Comparison of ENCODE assay signal across 20 cellular contexts in genomic region chr3:4580346-4581019, GRCh38.
A peak's percentile ranks its signal among the peaks of the same experiment; 100 is the strongest.
DNase-seq lines count a peak whose midpoint lies in the region; ATAC-seq and TF ChIP-seq lines count a peak whose summit lies in the region.
"Had no signal": no experiment of that assay in that cellular context is flagged by ENCODE, and none has a peak within 500 bp of the region (broad histone marks: within the 10 kb centered on the region; RNA-seq: fewer than 3 reads in every experiment).

No MANE protein-coding gene starts in this region.

- H3K4me1 ChIP-seq in breast epithelium (no peaks in the 10 kb centered on the region), esophagus muscularis mucosa (peaks cover 40 to 88% (median 68%) of the 10 kb centered on the region in 4 donors), aorta (ENCODE audit: control insufficient read depth in 1 of 2, insufficient read depth in 2 of 2, low read length in 2 of 2) (peaks cover 2 to 17% of the 10 kb centered on the region in 2 donors), right lobe of liver (peaks cover 0 to 9% (median 0%) of the 10 kb centered on the region in 4 donors), lower lobe of right lung (peaks cover 31% of the 10 kb centered on the region)

- no peak for DNase-seq in breast epithelium (ENCODE audit: low spot score in 2 of 2)
- no peak for DNase-seq in MCF 10A (ENCODE audit: unreplicated experiment)
- DNase-seq in esophagus muscularis mucosa (ENCODE audit: extremely low spot score), result no peak
- no peak for DNase-seq in naive B cell
- no peak for DNase-seq in aorta
- DNase-seq in DMS79 treated with DMSO at 0.1 percent for 48 hours (lab: John Stamatoyannopoulos, UW), result no peak
- no peak for DNase-seq in right lobe of liver
- no peak for DNase-seq in lower lobe of right lung
- DNase-seq: activated CD4-positive, alpha-beta memory T cell treated with anti-CD3 and anti-CD28 coated beads for 36 hours; activated T-cell treated with anti-CD3 and anti-CD28 coated beads, Interleukin-2, amount 50 U/mL, for 72 hours; KBM-7; mesendoderm; NCI-H1092 treated with DMSO at 0.1 percent for 48 hours; NCI-H2171; nucleus accumbens; stimulated activated CD4-positive, alpha-beta T cell treated with anti-CD3 and anti-CD28 coated beads, Interleukin-4, amount 100 ng/mL, for 24 hours; stimulated activated CD8-positive, alpha-beta memory T cell treated with anti-CD3 and anti-CD28 coated beads, Interleukin-4, amount 100 ng/mL, for 48 hours had no signal

- H3K4me3 Mint-ChIP-seq in MCF 10A (ENCODE audit: unreplicated experiment) (no peak overlapping the region), naive B cell (peak overlapping the region in 4 of 8 donors; percentile 23 to 67 (median 56))
- H3K4me3 Mint-ChIP-seq: activated CD4-positive, alpha-beta memory T cell treated with anti-CD3 and anti-CD28 coated beads for 36 hours; activated T-cell treated with anti-CD3 and anti-CD28 coated beads, Interleukin-2, amount 50 U/mL, for 72 hours; CD14-positive monocyte; type B pancreatic cell had no signal

- no peak overlapping the region for H3K27ac Mint-ChIP-seq in MCF 10A (ENCODE audit: low read depth, unreplicated experiment)
- peak overlapping the region; percentile 28 to 95 (median 58) for H3K27ac Mint-ChIP-seq in naive B cell
- H3K27ac Mint-ChIP-seq: activated CD4-positive, alpha-beta memory T cell treated with anti-CD3 and anti-CD28 coated beads for 36 hours; activated T-cell treated with anti-CD3 and anti-CD28 coated beads, Interleukin-2, amount 50 U/mL, for 72 hours; type B pancreatic cell had no signal

- no TSS peak for BruUV-seq in MCF 10A (replicated peaks; lab: Mats Ljungman, UMichigan)

- ATAC-seq in naive B cell (ENCODE audit: low read depth in 2 of 2) (no peak), aorta (ENCODE audit: low FRiP score) (no peak), right lobe of liver (no peak), lower lobe of right lung (no peak)
- ATAC-seq: activated T-cell treated with anti-CD3 and anti-CD28 coated beads, Interleukin-2, amount 50 U/mL, for 72 hours had no signal

- CTCF ChIA-PET in MCF 10A (lab: Yijun Ruan, JAX), result interaction anchor here (0.7 kb wide), 1 partner anchor 1201 kb away, joined by 3 read pairs; no protein-coding TSS in a partner anchor

- intact Hi-C loops in breast epithelium (cut with DNase I; ENCODE audit: low total_unique reads) (no loop called here), MCF 10A (cut with micrococcal nuclease) (loop anchor here (5.0 kb wide), 2 partner anchors 88 to 153 kb away; partner anchors contain the start of gene ITPR1), esophagus muscularis mucosa (cut with DNase I) (no loop called here), aorta (cut with DNase I) (loop anchor here (1.0 to 10.0 kb wide), 4 partner anchors 46 to 163 kb away; partner anchors contain the start of gene ITPR1 (in 2 of the 2)), right lobe of liver (cut with DNase I) (no loop called here), lower lobe of right lung (cut with DNase I) (no loop called here)

- TF ChIP-seq EP300 in esophagus muscularis mucosa (IDR thresholded peaks at IDR 0.05), result no peak

- H3K9me3 Mint-ChIP-seq in MCF 10A (ENCODE audit: unreplicated experiment) (no peaks in the 10 kb centered on the region), naive B cell (no peaks in the 10 kb centered on the region)
- H3K9me3 Mint-ChIP-seq: activated CD4-positive, alpha-beta memory T cell treated with anti-CD3 and anti-CD28 coated beads for 36 hours; activated T-cell treated with anti-CD3 and anti-CD28 coated beads, Interleukin-2, amount 50 U/mL, for 72 hours; CD14-positive monocyte had no signal

- H3K4me1 Mint-ChIP-seq in MCF 10A (ENCODE audit: insufficient read depth, unreplicated experiment) (peaks cover 29% of the 10 kb centered on the region), naive B cell (peaks cover 73 to 89% (median 78%) of the 10 kb centered on the region in 3 donors)

- H3K27ac ChIP-seq in breast epithelium (peak overlapping the region; percentile 16 to 56), esophagus muscularis mucosa (replicated peaks in 1 of 4) (peak overlapping the region; percentile 15 to 76 (median 24)), aorta (ENCODE audit: low read depth in 1 of 2, low read length in 2 of 2) (peak overlapping the region; percentile 47 to 78), right lobe of liver (no peak overlapping the region), lower lobe of right lung (no peak overlapping the region)
- H3K27ac ChIP-seq: RWPE1 had no signal

- no peak overlapping the region for H3K4me3 ChIP-seq in breast epithelium
- H3K4me3 ChIP-seq in esophagus muscularis mucosa, result no peak overlapping the region
- H3K4me3 ChIP-seq in aorta (ENCODE audit: low read length in 2 of 2), result no peak overlapping the region
- no peak overlapping the region for H3K4me3 ChIP-seq in right lobe of liver
- H3K4me3 ChIP-seq in lower lobe of right lung, result no peak overlapping the region

- H3K36me3 ChIP-seq in breast epithelium (no peaks in the 10 kb centered on the region), esophagus muscularis mucosa (no peaks in the 10 kb centered on the region), aorta (ENCODE audit: control insufficient read depth in 1 of 2, insufficient read depth in 2 of 2, low read length in 1 of 2) (no peaks in the 10 kb centered on the region), right lobe of liver (no peaks in the 10 kb centered on the region), lower lobe of right lung (no peaks in the 10 kb centered on the region)

- H3K27me3 ChIP-seq in breast epithelium, result no peaks in the 10 kb centered on the region
- H3K27me3 ChIP-seq in esophagus muscularis mucosa, result no peaks in the 10 kb centered on the region
- H3K27me3 ChIP-seq in aorta (ENCODE audit: control insufficient read depth in 1 of 2, insufficient read depth in 2 of 2, low read length in 1 of 2), result no peaks in the 10 kb centered on the region
- H3K27me3 ChIP-seq in right lobe of liver, result no peaks in the 10 kb centered on the region
- no peaks in the 10 kb centered on the region for H3K27me3 ChIP-seq in lower lobe of right lung (ENCODE audit: low read depth)

- TF ChIP-seq POLR2A in breast epithelium (IDR thresholded peaks at IDR 0.05) (no peak), esophagus muscularis mucosa (IDR thresholded peaks at IDR 0.05; ENCODE audit: low read depth) (no peak), right lobe of liver (IDR thresholded peaks at IDR 0.05) (no peak)

- no peaks in the 10 kb centered on the region for H3K27me3 Mint-ChIP-seq in MCF 10A (ENCODE audit: insufficient read depth, unreplicated experiment)
- H3K27me3 Mint-ChIP-seq in naive B cell, result no peaks in the 10 kb centered on the region
- H3K27me3 Mint-ChIP-seq: activated CD4-positive, alpha-beta memory T cell treated with anti-CD3 and anti-CD28 coated beads for 36 hours; type B pancreatic cell had no signal

- no peaks in the 10 kb centered on the region for H3K9me3 ChIP-seq in breast epithelium
- H3K9me3 ChIP-seq in esophagus muscularis mucosa, result no peaks in the 10 kb centered on the region
- H3K9me3 ChIP-seq in aorta (ENCODE audit: control insufficient read depth, low read length), result no peaks in the 10 kb centered on the region
- no peaks in the 10 kb centered on the region for H3K9me3 ChIP-seq in right lobe of liver
- H3K9me3 ChIP-seq in lower lobe of right lung, result no peaks in the 10 kb centered on the region

- 82% methylated on average over 11 of the region's 11 CpGs for WGBS in esophagus muscularis mucosa
- WGBS in aorta, 2 donors, result 49 to 60% methylated on average over 11 of the region's 11 CpGs
- WGBS in right lobe of liver (ENCODE audit: insufficient coverage, low coverage, low lambda C conversion rate, missing lambda C conversion rate), result 74% methylated on average over 5 of the region's 11 CpGs

- H3K36me3 Mint-ChIP-seq in MCF 10A (ENCODE audit: insufficient read depth, unreplicated experiment) (no peaks in the 10 kb centered on the region), naive B cell (no peaks in the 10 kb centered on the region)
- H3K36me3 Mint-ChIP-seq: activated CD4-positive, alpha-beta memory T cell treated with anti-CD3 and anti-CD28 coated beads for 36 hours; CD14-positive monocyte had no signal

- TF ChIP-seq CTCF in breast epithelium (IDR thresholded peaks at IDR 0.05), result no peak
- no peak for TF ChIP-seq CTCF in MCF 10A (IDR thresholded peaks at IDR 0.05; ENCODE audit: unreplicated experiment)
- no peak for TF ChIP-seq CTCF in esophagus muscularis mucosa (IDR thresholded peaks at IDR 0.05)
- no peak for TF ChIP-seq CTCF in right lobe of liver (IDR thresholded peaks at IDR 0.05)
- no peak for TF ChIP-seq CTCF in lower lobe of right lung (IDR thresholded peaks at IDR 0.05)

- POLR2A ChIA-PET in MCF 10A (lab: Yijun Ruan, JAX), result no interaction called here

Comparison
In these comparisons a context has a peak if more than half of its experiments do, and no peak if none do; other contexts are left out.
1. intact Hi-C loops: an anchor here in MCF 10A (5.0 kb wide) and aorta (1.0 to 10.0 kb wide); none called in breast epithelium, esophagus muscularis mucosa, right lobe of liver and lower lobe of right lung.
2. H3K27ac ChIP-seq: peak in breast epithelium (2 of 2), esophagus muscularis mucosa (4 of 4) and aorta (2 of 2); none in right lobe of liver (0 of 3) and lower lobe of right lung (single experiment).